ENCODE assay signal across 21 cellular contexts in genomic region chr15:99431661-99432091, GRCh38.
DNase-seq lines count a peak whose midpoint lies in the region; ATAC-seq and TF ChIP-seq lines count a peak whose summit lies in the region.
"Had no signal": no experiment of that assay in that cellular context is flagged by ENCODE, and none has a peak within 500 bp of the region (broad histone marks: within the 10 kb centered on the region; RNA-seq: fewer than 3 reads in every experiment).

No MANE protein-coding gene starts in this region.

- TF ChIP-seq POLR2A in sigmoid colon (IDR thresholded peaks at IDR 0.05) = no peak
- no peak for TF ChIP-seq POLR2A in prostate gland (IDR thresholded peaks at IDR 0.05)

- no peak overlapping the region for H3K27ac Mint-ChIP-seq in activated CD8-positive, alpha-beta memory T cell treated with anti-CD3 and anti-CD28 coated beads, Interleukin-2, amount 10 ng/mL, durations not matched to agents 7 days and 5 days
- no peak overlapping the region for H3K27ac Mint-ChIP-seq in HFFc6
- H3K27ac Mint-ChIP-seq: effector memory CD8-positive, alpha-beta T cell; stimulated activated effector memory CD8-positive, alpha-beta T cell treated with anti-CD3 and anti-CD28 coated beads, Interleukin-12 subunit alpha, Interleukin-12 subunit beta, amount 100 ng/mL, for 72 hours had no signal

- H4K20me1 ChIP-seq in DND-41 (ENCODE audit: insufficient read depth, low read length) = no peaks in the 10 kb centered on the region

- H3K27me3 Mint-ChIP-seq in activated CD8-positive, alpha-beta memory T cell treated with anti-CD3 and anti-CD28 coated beads, Interleukin-2, amount 10 ng/mL, durations not matched to agents 7 days and 5 days = peaks cover 18% of the 10 kb centered on the region
- peaks cover 2% of the 10 kb centered on the region for H3K27me3 Mint-ChIP-seq in HFFc6 (ENCODE audit: insufficient read depth)

- H3K27ac ChIP-seq in DND-41 (ENCODE audit: low read length) (0 out of 2 replicates have a peak overlapping the region, but pooled peaks have one; percentile 15), left lung (no peak overlapping the region), sigmoid colon (no peak overlapping the region), prostate gland (no peak overlapping the region)
- H3K27ac ChIP-seq: KMS-11, Peyer's patch had no signal

- H2AFZ ChIP-seq in DND-41 (ENCODE audit: low read depth, low read length) = no peak overlapping the region

- peaks cover 3% of the 10 kb centered on the region for H3K4me1 ChIP-seq in DND-41 (ENCODE audit: insufficient read depth, low read length)
- peaks cover 16 to 35% of the 10 kb centered on the region in 2 donors for H3K4me1 ChIP-seq in left lung
- peaks cover 0 to 25% (median 11%) of the 10 kb centered on the region in 4 donors for H3K4me1 ChIP-seq in sigmoid colon
- H3K4me1 ChIP-seq in prostate gland (replicated peaks) = peaks cover 2% of the 10 kb centered on the region

- intact Hi-C loops in left lung (cut with DNase I) (no loop called here), sigmoid colon (cut with DNase I) (no loop called here), prostate gland (cut with DNase I) (no loop called here)

- peak; percentile 41 for DNase-seq in activated CD8-positive, alpha-beta memory T cell treated with anti-CD3 and anti-CD28 coated beads, Interleukin-2, amount 50 U/mL, for 48 hours
- no peak for DNase-seq in activated CD8-positive, alpha-beta memory T cell treated with anti-CD3 and anti-CD28 coated beads, Interleukin-2, amount 10 ng/mL, durations not matched to agents 7 days and 5 days
- DNase-seq in DND-41 (no peak), left lung (peak; percentile 23 to 67), sigmoid colon (peak; percentile 50), prostate gland (ENCODE audit: low spot score) (no peak), HFFc6 (no peak)
- DNase-seq in effector CD8-positive, alpha-beta T cell (lab: John Stamatoyannopoulos, UW) = no peak
- DNase-seq: activated CD4-positive, alpha-beta T cell treated with anti-CD3 and anti-CD28 coated beads for 1 hour; C1 segment of cervical spinal cord; cerebellar nuclear complex; effector memory CD8-positive, alpha-beta T cell; mammary epithelial cell; NCI-H187; NCI-H446; stimulated activated CD4-positive, alpha-beta T cell treated with anti-CD3 and anti-CD28 coated beads, Interleukin-15, amount 100 ng/mL, for 24 hours had no signal

- H3K27me3 ChIP-seq in DND-41 (ENCODE audit: insufficient read depth, low read length, poor library complexity) (no peaks in the 10 kb centered on the region), left lung (peaks cover 0 to 10% of the 10 kb centered on the region in 2 donors), sigmoid colon (no peaks in the 10 kb centered on the region), prostate gland (replicated peaks; ENCODE audit: insufficient read depth) (no peaks in the 10 kb centered on the region)
- H3K27me3 ChIP-seq: Peyer's patch had no signal

- no peak overlapping the region for H3K4me3 Mint-ChIP-seq in activated CD8-positive, alpha-beta memory T cell treated with anti-CD3 and anti-CD28 coated beads, Interleukin-2, amount 10 ng/mL, durations not matched to agents 7 days and 5 days
- H3K4me3 Mint-ChIP-seq in HFFc6 = no peak overlapping the region
- H3K4me3 Mint-ChIP-seq: effector memory CD8-positive, alpha-beta T cell; neural crest cell; stimulated activated effector memory CD8-positive, alpha-beta T cell treated with anti-CD3 and anti-CD28 coated beads, Interleukin-12 subunit alpha, Interleukin-12 subunit beta, amount 100 ng/mL, for 72 hours had no signal

- H3K4me3 ChIP-seq in DND-41 (ENCODE audit: low read depth in 1 of 2, low read length in 2 of 2) (no peak overlapping the region), left lung (no peak overlapping the region), sigmoid colon (no peak overlapping the region), prostate gland (no peak overlapping the region)
- H3K4me3 ChIP-seq: Peyer's patch had no signal

- H3K9me3 ChIP-seq in DND-41 (ENCODE audit: insufficient read depth, low read length, severe bottlenecking) (no peaks in the 10 kb centered on the region), left lung (no peaks in the 10 kb centered on the region), sigmoid colon (no peaks in the 10 kb centered on the region), prostate gland (no peaks in the 10 kb centered on the region)
- H3K9me3 ChIP-seq: Peyer's patch had no signal

- H3K4me2 ChIP-seq in DND-41 (ENCODE audit: insufficient read depth, low read length) = no peak overlapping the region
- H3K4me2 ChIP-seq: KMS-11 had no signal

- no peak for ATAC-seq in activated CD8-positive, alpha-beta memory T cell treated with anti-CD3 and anti-CD28 coated beads, Interleukin-2, amount 10 ng/mL, durations not matched to agents 7 days and 5 days
- ATAC-seq in DND-41 (ENCODE audit: insufficient read depth, low read depth) (no peak), left lung (no peak)
- ATAC-seq: effector memory CD8-positive, alpha-beta T cell; SK-N-SH treated with all-trans-retinoic acid at 6 μM for 48 hours; stimulated activated effector memory CD8-positive, alpha-beta T cell treated with anti-CD3 and anti-CD28 coated beads, Interleukin-12 subunit alpha, Interleukin-12 subunit beta, amount 100 ng/mL, for 72 hours had no signal

- CTCF ChIA-PET in activated CD8-positive, alpha-beta memory T cell treated with anti-CD3 and anti-CD28 coated beads, Interleukin-2, amount 10 ng/mL, durations not matched to agents 7 days and 5 days (lab: Charles Lee) = no interaction called here

- no peak overlapping the region for H3K9ac ChIP-seq in DND-41 (ENCODE audit: low read depth, low read length)
- H3K9ac ChIP-seq: KMS-11 had no signal

- H3K79me2 ChIP-seq in DND-41 (ENCODE audit: insufficient read depth, low read length) = no peaks in the 10 kb centered on the region

- peaks cover 1% of the 10 kb centered on the region for H3K4me1 Mint-ChIP-seq in activated CD8-positive, alpha-beta memory T cell treated with anti-CD3 and anti-CD28 coated beads, Interleukin-2, amount 10 ng/mL, durations not matched to agents 7 days and 5 days
- H3K4me1 Mint-ChIP-seq in HFFc6 (ENCODE audit: low read depth) = no peaks in the 10 kb centered on the region; the same call in 1 of the 2 replicates
- H3K4me1 Mint-ChIP-seq: stimulated activated effector memory CD8-positive, alpha-beta T cell treated with anti-CD3 and anti-CD28 coated beads, Interleukin-12 subunit alpha, Interleukin-12 subunit beta, amount 100 ng/mL, for 72 hours had no signal

- no peaks in the 10 kb centered on the region for H3K36me3 ChIP-seq in DND-41 (ENCODE audit: insufficient read depth, low read length)
- H3K36me3 ChIP-seq in left lung = no peaks in the 10 kb centered on the region
- H3K36me3 ChIP-seq in sigmoid colon = no peaks in the 10 kb centered on the region
- H3K36me3 ChIP-seq in prostate gland = no peaks in the 10 kb centered on the region
- H3K36me3 ChIP-seq: Peyer's patch had no signal

- TF ChIP-seq CTCF in DND-41 (IDR thresholded peaks at IDR 0.05; ENCODE audit: borderline replicate concordance, extremely low read depth, low read length, poor library complexity, severe bottlenecking) (no peak), left lung (IDR thresholded peaks at IDR 0.05) (no peak), sigmoid colon (IDR thresholded peaks at IDR 0.05) (no peak), prostate gland (IDR thresholded peaks at IDR 0.05) (no peak), HFFc6 (IDR thresholded peaks at IDR 0.05) (no peak)

- H3K9me3 Mint-ChIP-seq in activated CD8-positive, alpha-beta memory T cell treated with anti-CD3 and anti-CD28 coated beads, Interleukin-2, amount 10 ng/mL, durations not matched to agents 7 days and 5 days (ENCODE audit: low read depth) = no peaks in the 10 kb centered on the region
- no peaks in the 10 kb centered on the region for H3K9me3 Mint-ChIP-seq in HFFc6
- H3K9me3 Mint-ChIP-seq: effector memory CD8-positive, alpha-beta T cell; neural crest cell; stimulated activated effector memory CD8-positive, alpha-beta T cell treated with anti-CD3 and anti-CD28 coated beads, Interleukin-12 subunit alpha, Interleukin-12 subunit beta, amount 100 ng/mL, for 72 hours had no signal

- no peak for TF ChIP-seq EP300 in sigmoid colon (IDR thresholded peaks at IDR 0.05)

- WGBS in sigmoid colon, 2 donors = 93 to 96% methylated on average over 13 of the region's 13 CpGs
- WGBS in prostate gland = 95% methylated on average over 13 of the region's 13 CpGs

- no peaks in the 10 kb centered on the region for H3K36me3 Mint-ChIP-seq in activated CD8-positive, alpha-beta memory T cell treated with anti-CD3 and anti-CD28 coated beads, Interleukin-2, amount 10 ng/mL, durations not matched to agents 7 days and 5 days
- no peaks in the 10 kb centered on the region for H3K36me3 Mint-ChIP-seq in HFFc6 (ENCODE audit: low read depth)

Comparison
In these comparisons a context has a peak if more than half of its experiments do, and no peak if none do; other contexts are left out.
1. DNase-seq: peak in activated CD8-positive, alpha-beta memory T cell treated with anti-CD3 and anti-CD28 coated beads, Interleukin-2, amount 50 U/mL, for 48 hours (single experiment), left lung (2 of 2) and sigmoid colon (single experiment); none in activated CD8-positive, alpha-beta memory T cell treated with anti-CD3 and anti-CD28 coated beads, Interleukin-2, amount 10 ng/mL, durations not matched to agents 7 days and 5 days (single experiment), DND-41 (single experiment), effector CD8-positive, alpha-beta T cell (single experiment), prostate gland (single experiment) and HFFc6 (single experiment).